ENCODE assay signal across 8 cellular contexts in genomic region chr6:150417899-150418824, GRCh38. TPM values are rescaled to one million over a fixed set of nuclear protein-coding genes. Genes with fewer than 3 reads are reported as not detected.
DNase-seq lines count a peak whose midpoint lies in the region; ATAC-seq, FAIRE-seq and TF ChIP-seq lines count a peak whose summit lies in the region.

No MANE protein-coding gene starts in this region.

- no peak overlapping the region for H3K9ac ChIP-seq in K562 (ENCODE audit: insufficient read depth in 1 of 2, low read depth in 2 of 2, low read length in 2 of 2)
- peak overlapping the region in 1 of 3 donors; percentile 55 for H3K9ac ChIP-seq in skeletal muscle tissue (ENCODE audit: low read depth in 1 of 3, low read length in 3 of 3)

- H3K4me1 ChIP-seq in K562 (replicated peaks in 1 of 2; ENCODE audit: control insufficient read depth in 2 of 2, insufficient read depth in 2 of 2, low read length in 2 of 2) (peaks cover 4 to 9% of the 10 kb centered on the region in 2 experiments; a peak in 3 of 5 replicates), skeletal muscle tissue (ENCODE audit: control insufficient read depth in 3 of 3, insufficient read depth in 3 of 3, low read length in 3 of 3) (peaks cover 4 to 5% (median 4%) of the 10 kb centered on the region in 3 donors)

- H3K27me3 ChIP-seq in K562 (ENCODE audit: control insufficient read depth in 2 of 2, insufficient read depth in 2 of 2, low read length in 2 of 2), result peaks cover 0 to 8% of the 10 kb centered on the region in 2 experiments; a peak in 2 of 5 replicates
- no peaks in the 10 kb centered on the region for H3K27me3 ChIP-seq in skeletal muscle tissue (ENCODE audit: control insufficient read depth in 3 of 3, insufficient read depth in 3 of 3, low read length in 3 of 3)

- peak overlapping the region; percentile 37 for H2AFZ ChIP-seq in K562 (ENCODE audit: low read depth, low read length)

- H3K4me2 ChIP-seq in K562 (ENCODE audit: insufficient read depth, low read length), result peak overlapping the region; percentile 65

- in situ Hi-C loops in K562 (cut with MboI), result loop anchor here (5.0 kb wide), 1 partner anchor 394 kb away; no protein-coding TSS in a partner anchor

- no TSS peak for BruUV-seq in K562 (replicated peaks; lab: Mats Ljungman, UMichigan)

- TF ChIP-seq RAD21 in K562 (CRISPR knock-in tag; conservative IDR thresholded peaks at IDR 0.05 in 1 of 2, IDR thresholded peaks at IDR 0.05 in 1 of 2), result peak; percentile 86 to 91

- TF ChIP-seq POLR2A in K562 (conservative IDR thresholded peaks at IDR 0.05), result no peak

- TF ChIP-seq EP300 in K562 (IDR thresholded peaks at IDR 0.05; ENCODE audit: low read length), result peak; percentile 38

- FAIRE-seq in K562 (lab: Jason Lieb, UNC), result peak; percentile 85

- no peaks in the 10 kb centered on the region for H4K20me1 ChIP-seq in K562 (replicated peaks; ENCODE audit: control insufficient read depth, insufficient read depth, low read length)

- H3K27ac ChIP-seq in K562 (ENCODE audit: extremely low read depth, low read depth, low read length) (no peak overlapping the region), skeletal muscle tissue (ENCODE audit: low read depth, low read length) (peak overlapping the region; percentile 61)

- DNase-seq in DMS153 treated with DMSO at 0.1 percent for 48 hours (lab: John Stamatoyannopoulos, UW; ENCODE audit: unreplicated experiment), result peak; percentile 92
- peak; percentile 84 for DNase-seq in HT-29 (ENCODE audit: low spot score)
- peak; percentile 90 for DNase-seq in OCI-M1 (lab: John Stamatoyannopoulos, UW)
- peak in 3 of 4 experiments; percentile 34 to 68 (median 60) for DNase-seq in K562 (ENCODE audit: extremely low read depth in 1 of 4, low spot score in 3 of 4)
- DNase-seq in iPS DF 4.7 (ENCODE audit: extremely low read depth, low spot score), result peak; percentile 19

- POLR2A ChIA-PET in K562 (lab: Yijun Ruan, JAX), result interaction anchor here (0.5 to 1.8 kb wide), 6 partner anchors 9 to 396 kb away, joined by 3 to 6 read pairs (median 3); no protein-coding TSS in a partner anchor

- TF ChIP-seq CTCF in K562 (IDR thresholded peaks at IDR 0.05 in 2 of 3, conservative IDR thresholded peaks at IDR 0.05 in 1 of 3; ENCODE audit: insufficient read depth in 2 of 3, low read depth in 1 of 3, low read length in 3 of 3), result peak; percentile 73 to 91 (median 80)

- no peaks in the 10 kb centered on the region for H3K9me3 ChIP-seq in K562 (replicated peaks; ENCODE audit: control insufficient read depth, insufficient read depth, low read depth, low read length)
- H3K9me3 ChIP-seq in skeletal muscle tissue (ENCODE audit: control insufficient read depth in 3 of 3, low read length in 3 of 3), result no peaks in the 10 kb centered on the region

- CTCF ChIA-PET in K562 (lab: Yijun Ruan, JAX; ENCODE audit: low intra/inter-chr PET ratio), result interaction anchor here (0.6 to 3.1 kb wide), 6 partner anchors 318 to 400 kb away, joined by 3 to 32 read pairs (median 6); no protein-coding TSS in a partner anchor

- intact Hi-C loops in K562 (cut with micrococcal nuclease), result loop anchor here (1.0 to 5.0 kb wide), 6 partner anchors 84 to 917 kb away; no protein-coding TSS in a partner anchor

- no peaks in the 10 kb centered on the region for H3K36me3 ChIP-seq in K562 (ENCODE audit: control insufficient read depth, insufficient read depth, low read length)
- no peaks in the 10 kb centered on the region for H3K36me3 ChIP-seq in skeletal muscle tissue (ENCODE audit: control insufficient read depth in 3 of 3, insufficient read depth in 3 of 3, low read length in 3 of 3)

- WGBS in K562 (ENCODE audit: insufficient coverage, low coverage, missing lambda C conversion rate), result 1% methylated on average over 12 of the region's 12 CpGs

- H3K9me1 ChIP-seq in K562 (ENCODE audit: control insufficient read depth, insufficient read depth, low read length), result no peaks in the 10 kb centered on the region

- H3K79me2 ChIP-seq in K562 (ENCODE audit: control insufficient read depth, insufficient read depth, low read length), result no peaks in the 10 kb centered on the region

- ATAC-seq in GM19351 (IDR thresholded peaks at IDR 0.05; ENCODE audit: unreplicated experiment) (peak; percentile 83), K562 (peak; percentile 93), GM19455 (IDR thresholded peaks at IDR 0.05; ENCODE audit: unreplicated experiment) (no peak)

- H3K4me3 ChIP-seq in K562 (0 out of 2 replicates have a peak overlapping the region, but pooled peaks have one; percentile 3), skeletal muscle tissue (ENCODE audit: low read length in 3 of 3) (peak overlapping the region in 2 of 3 donors; percentile 24 to 55)

TF ChIP-seq in K562, 482 proteins besides CTCF, POLR2A, EP300 and RAD21 (continues in another document):
- TF ChIP-seq ZKSCAN8 (CRISPR knock-in tag; IDR thresholded peaks at IDR 0.05) (0 out of 2 replicates have a peak, but pooled peaks have one; percentile 46), ATF1 (CRISPR knock-in tag; IDR thresholded peaks at IDR 0.05) (no peak), ATF1 (tag; IDR thresholded peaks at IDR 0.05) (no peak), MAFG (tag; conservative IDR thresholded peaks at IDR 0.05) (peak; percentile 37; the same call in 1 of the 2 replicates), MTF1 (CRISPR knock-in tag; IDR thresholded peaks at IDR 0.05; ENCODE audit: borderline replicate concordance) (no peak), FOXP4 (CRISPR knock-in tag; IDR thresholded peaks at IDR 0.05; ENCODE audit: borderline replicate concordance) (no peak), MYC (IDR thresholded peaks at IDR 0.05; ENCODE audit: low read depth, low read length) (peak; percentile 36; the same call in 1 of the 2 replicates), MYC (CRISPR knock-in tag; IDR thresholded peaks at IDR 0.05; ENCODE audit: borderline replicate concordance, low read depth) (no peak), ETV5 (CRISPR knock-in tag; IDR thresholded peaks at IDR 0.05; ENCODE audit: low read depth) (no peak), HMBOX1 (IDR thresholded peaks at IDR 0.05) (peak; percentile 51; the same call in 1 of the 2 replicates), HCFC1 (IDR thresholded peaks at IDR 0.05; ENCODE audit: low read depth, low read length) (peak; percentile 19; the same call in 1 of the 2 replicates), GATA2 (CRISPR knock-in tag; IDR thresholded peaks at IDR 0.05) (peak; percentile 44; the same call in 1 of the 2 replicates)
- TF ChIP-seq, protein P1, sequence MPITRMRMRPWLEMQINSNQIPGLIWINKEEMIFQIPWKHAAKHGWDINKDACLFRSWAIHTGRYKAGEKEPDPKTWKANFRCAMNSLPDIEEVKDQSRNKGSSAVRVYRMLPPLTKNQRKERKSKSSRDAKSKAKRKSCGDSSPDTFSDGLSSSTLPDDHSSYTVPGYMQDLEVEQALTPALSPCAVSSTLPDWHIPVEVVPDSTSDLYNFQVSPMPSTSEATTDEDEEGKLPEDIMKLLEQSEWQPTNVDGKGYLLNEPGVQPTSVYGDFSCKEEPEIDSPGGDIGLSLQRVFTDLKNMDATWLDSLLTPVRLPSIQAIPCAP (CRISPR knock-in tag; IDR thresholded peaks at IDR 0.05; ENCODE audit: borderline replicate concordance), result no peak

RNA-seq across cellular contexts. Expression of gene IYD, which starts 49.4 kb away (rescaled TPM):
- total RNA-seq in HT-29 (2014; rRNA removed; shearing (Covaris generic)), result 0.31 and 1.9 TPM in 2 replicates
- total RNA-seq in K562 (2011; cell fraction: chromatin; rRNA removed; ENCODE audit: low replicate concordance), result not detected in 2 replicates
- not detected in 2 replicates for total RNA-seq in K562 (2011; cell fraction: nucleolus; rRNA removed)
- total RNA-seq in K562 (2011; cell fraction: nucleoplasm; rRNA removed), result not detected in 2 replicates
- total RNA-seq in K562 (2014; rRNA removed) (not detected in 2 replicates), K562 (2014; rRNA removed; fragmentation: Illumina TruSeq; extraction: Trizol) (not detected in 2 replicates), K562 (2015; rRNA removed; fragmentation: Illumina TruSeq; extraction: Trizol) (not detected in 2 replicates), K562 (2021) (not detected in 2 replicates), skeletal muscle tissue (not detected)
- polyA plus RNA-seq in K562 (2011; rRNA removed) (not detected in 2 replicates), K562 (2014; fragmentation: Illumina TruSeq; extraction: Trizol) (not detected in 2 replicates), K562 (2014; fragmentation: Nextera tagmentation; extraction: Ambion mirVana) (not detected), K562 (2014; rRNA removed) (0.09 TPM in 1 of 2 replicates, not detected in the other)
- polyA plus RNA-seq in K562 (2011; cell fraction: cytosol; rRNA removed), result not detected in 2 replicates
- polyA plus RNA-seq in K562 (2011; cell fraction: nucleus; rRNA removed), result not detected in 2 replicates
- 0.01 TPM in 1 of 2 replicates, not detected in the other for polyA plus RNA-seq in K562 (2012)
- polyA minus RNA-seq in K562 (2011; rRNA and poly(A)+ RNA removed), result 0.04 TPM in 1 of 2 replicates, not detected in the other
- polyA minus RNA-seq in K562 (2011; cell fraction: cytosol; rRNA and poly(A)+ RNA removed), result not detected in 2 replicates
- polyA minus RNA-seq in K562 (2011; cell fraction: nucleus; rRNA and poly(A)+ RNA removed), result not detected in 2 replicates

Comparison
In these comparisons a context has a peak if more than half of its experiments do, and no peak if none do; other contexts are left out.
1. DNase-seq: peak in every context shown above with its lines; median percentile 92 in DMS153 treated with DMSO at 0.1 percent for 48 hours; 90 in OCI-M1; 84 in HT-29; 60 in K562; 19 in iPS DF 4.7.